Comparison of ENCODE assay signal across 20 cellular contexts in the genomic region with DNA sequence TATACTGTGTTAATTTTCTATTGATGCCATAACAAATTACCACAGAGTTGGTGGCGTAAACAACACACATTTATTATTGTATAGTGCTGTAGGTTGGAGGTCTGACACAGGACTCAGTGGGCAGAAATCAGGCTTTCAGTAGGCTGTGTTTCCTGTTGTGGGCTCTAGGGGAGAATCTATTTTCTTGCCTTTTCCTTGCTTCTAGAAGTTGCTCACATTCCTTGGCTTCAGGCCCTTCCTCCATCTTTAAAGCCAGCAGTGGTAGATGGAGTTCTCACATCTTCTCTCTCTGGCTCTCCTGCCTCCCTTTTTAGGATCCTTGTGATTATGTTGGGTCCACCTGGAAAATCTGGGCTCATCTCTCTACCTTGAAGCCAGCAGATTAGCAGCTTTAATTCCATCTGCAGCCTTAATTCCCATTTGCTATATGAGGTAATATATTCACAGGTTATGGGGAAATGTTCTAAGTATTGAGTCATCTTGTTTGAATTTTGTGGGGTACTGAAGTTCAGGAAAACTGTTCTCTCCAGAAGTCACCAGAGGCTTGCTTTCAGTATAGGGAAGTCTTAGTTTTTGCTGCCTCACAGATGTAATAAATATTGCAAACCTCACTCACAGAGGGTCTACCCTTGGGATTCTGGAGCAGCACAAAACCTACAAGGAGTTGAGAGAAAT. TPM values are rescaled to one million over a fixed set of nuclear protein-coding genes. Genes with fewer than 3 reads are reported as not detected.
DNase-seq lines count a peak whose midpoint lies in the region; ATAC-seq and TF ChIP-seq lines count a peak whose summit lies in the region.
"Had no signal": no experiment of that assay in that cellular context is flagged by ENCODE, and none has a peak within 500 bp of the region (broad histone marks: within the 10 kb centered on the region; RNA-seq: fewer than 3 reads in every experiment).

No MANE protein-coding gene starts in this region.

- peaks cover 13% of the 10 kb centered on the region for H3K36me3 Mint-ChIP-seq in dendritic cell treated with granulocyte-macrophage colony-stimulating factor and Interleukin-4, amounts not matched to agents 40 ng/mL and 50 ng/mL, for 4 days (ENCODE audit: low read depth)
- H3K36me3 Mint-ChIP-seq in naive thymus-derived CD8-positive, alpha-beta T cell, result peaks cover 0 to 3% (median 0%) of the 10 kb centered on the region in 3 donors

- no peak overlapping the region for H3K4me3 ChIP-seq in Loucy (ENCODE audit: low read length, poor library complexity, severe bottlenecking)
- no peak overlapping the region for H3K4me3 ChIP-seq in vagina
- H3K4me3 ChIP-seq: smooth muscle cell, transverse colon had no signal

- H3K27ac Mint-ChIP-seq in dendritic cell treated with granulocyte-macrophage colony-stimulating factor and Interleukin-4, amounts not matched to agents 40 ng/mL and 50 ng/mL, for 4 days, result peak overlapping the region; percentile 58
- peak overlapping the region in 6 of 10 donors; percentile 12 to 51 (median 20) for H3K27ac Mint-ChIP-seq in naive thymus-derived CD8-positive, alpha-beta T cell
- no peak overlapping the region for H3K27ac Mint-ChIP-seq in stimulated activated naive CD8-positive, alpha-beta T cell treated with anti-CD3 and anti-CD28 coated beads, Interleukin-15, amount 100 ng/mL, for 72 hours
- H3K27ac Mint-ChIP-seq: activated naive CD8-positive, alpha-beta T cell treated with anti-CD3 and anti-CD28 coated beads, Interleukin-2, amount 10 ng/mL, durations not matched to agents 7 days and 5 days had no signal

- no peaks in the 10 kb centered on the region for H3K27me3 ChIP-seq in Loucy (ENCODE audit: insufficient read depth, low read length, poor library complexity, severe bottlenecking)
- no peaks in the 10 kb centered on the region for H3K27me3 ChIP-seq in vagina
- H3K27me3 ChIP-seq: transverse colon had no signal

- H3K27ac ChIP-seq in vagina, result no peak overlapping the region
- H3K27ac ChIP-seq: epithelial cell of prostate, transverse colon had no signal

- H2AFZ ChIP-seq in Loucy (ENCODE audit: low read length), result no peak overlapping the region

- no peaks in the 10 kb centered on the region for H3K9me2 ChIP-seq in Loucy (replicated peaks; ENCODE audit: low read depth, low read length)
- H3K9me2 ChIP-seq: SK-N-SH had no signal

- no peaks in the 10 kb centered on the region for H3K27me3 Mint-ChIP-seq in dendritic cell treated with granulocyte-macrophage colony-stimulating factor and Interleukin-4, amounts not matched to agents 40 ng/mL and 50 ng/mL, for 4 days
- H3K27me3 Mint-ChIP-seq in naive thymus-derived CD8-positive, alpha-beta T cell, result no peaks in the 10 kb centered on the region
- H3K27me3 Mint-ChIP-seq in stimulated activated naive CD8-positive, alpha-beta T cell treated with anti-CD3 and anti-CD28 coated beads, Interleukin-15, amount 100 ng/mL, for 72 hours, result no peaks in the 10 kb centered on the region
- H3K27me3 Mint-ChIP-seq: activated naive CD8-positive, alpha-beta T cell treated with anti-CD3 and anti-CD28 coated beads, Interleukin-2, amount 10 ng/mL, durations not matched to agents 7 days and 5 days had no signal

- TF ChIP-seq CTCF in Loucy (conservative IDR thresholded peaks at IDR 0.05; ENCODE audit: low read length) (no peak; the same call in 1 of the 2 replicates), vagina (IDR thresholded peaks at IDR 0.05) (no peak)

- peaks cover 8% of the 10 kb centered on the region for H3F3A ChIP-seq in Loucy (ENCODE audit: low read depth)

- intact Hi-C loops in dendritic cell treated with granulocyte-macrophage colony-stimulating factor and Interleukin-4, amounts not matched to agents 40 ng/mL and 50 ng/mL, for 4 days (cut with micrococcal nuclease), result loop anchor here (10.0 kb wide), 2 partner anchors 80 to 150 kb away; no protein-coding TSS in a partner anchor
- intact Hi-C loops in vagina (cut with DNase I), result no loop called here

- no peak for TF ChIP-seq POLR2A in vagina (IDR thresholded peaks at IDR 0.05)

- peak overlapping the region; percentile 43 for H3K4me2 ChIP-seq in Loucy (ENCODE audit: low read depth, low read length, poor library complexity, severe bottlenecking)
- H3K4me2 ChIP-seq: SK-N-SH, smooth muscle cell had no signal

- H4K20me1 ChIP-seq in Loucy (ENCODE audit: insufficient read depth, low read length, poor library complexity, severe bottlenecking), result peaks cover 41% of the 10 kb centered on the region

- POLR2A ChIA-PET in naive thymus-derived CD8-positive, alpha-beta T cell (lab: Charles Lee), result interaction anchor here (0.9 kb wide), 1 partner anchor 11 kb away, joined by 3 read pairs; no protein-coding TSS in a partner anchor

- peak; percentile 55 for DNase-seq in ELR (ENCODE audit: low read depth)
- no peak for DNase-seq in naive thymus-derived CD8-positive, alpha-beta T cell
- no peak for DNase-seq in vagina (ENCODE audit: extremely low spot score in 2 of 2)
- no peak for DNase-seq in stimulated activated naive CD8-positive, alpha-beta T cell treated with anti-CD3 and anti-CD28 coated beads, Interleukin-15, amount 100 ng/mL, for 72 hours
- DNase-seq in activated CD4-positive, CD25-positive, alpha-beta regulatory T cell (lab: John Stamatoyannopoulos, UW), result no peak
- DNase-seq: activated CD4-positive, alpha-beta T cell treated with anti-CD3 and anti-CD28 coated beads, Interleukin-2, amount 50 U/mL, for 1 hour; activated naive CD8-positive, alpha-beta T cell treated with anti-CD3 and anti-CD28 coated beads, Interleukin-2, amount 10 ng/mL, durations not matched to agents 7 days and 5 days; activated T-cell treated with anti-CD3 and anti-CD28 coated beads, Interleukin-2, amount 50 U/mL, for 48 hours; C1 segment of cervical spinal cord; kidney glomerular epithelial cell; NCI-H2107; NCI-H69; OCI-M1; SK-N-SH; transverse colon had no signal

- H3K4me3 Mint-ChIP-seq in dendritic cell treated with granulocyte-macrophage colony-stimulating factor and Interleukin-4, amounts not matched to agents 40 ng/mL and 50 ng/mL, for 4 days, result no peak overlapping the region
- H3K4me3 Mint-ChIP-seq in naive thymus-derived CD8-positive, alpha-beta T cell, result peak overlapping the region in 3 of 10 donors; percentile 21 to 30 (median 22)
- H3K4me3 Mint-ChIP-seq in stimulated activated naive CD8-positive, alpha-beta T cell treated with anti-CD3 and anti-CD28 coated beads, Interleukin-15, amount 100 ng/mL, for 72 hours, result no peak overlapping the region
- H3K4me3 Mint-ChIP-seq: activated naive CD8-positive, alpha-beta T cell treated with anti-CD3 and anti-CD28 coated beads, Interleukin-2, amount 10 ng/mL, durations not matched to agents 7 days and 5 days had no signal

- no peaks in the 10 kb centered on the region for H3K9me3 Mint-ChIP-seq in dendritic cell treated with granulocyte-macrophage colony-stimulating factor and Interleukin-4, amounts not matched to agents 40 ng/mL and 50 ng/mL, for 4 days
- no peaks in the 10 kb centered on the region for H3K9me3 Mint-ChIP-seq in naive thymus-derived CD8-positive, alpha-beta T cell
- H3K9me3 Mint-ChIP-seq in stimulated activated naive CD8-positive, alpha-beta T cell treated with anti-CD3 and anti-CD28 coated beads, Interleukin-15, amount 100 ng/mL, for 72 hours, result no peaks in the 10 kb centered on the region
- H3K9me3 Mint-ChIP-seq: activated naive CD8-positive, alpha-beta T cell treated with anti-CD3 and anti-CD28 coated beads, Interleukin-2, amount 10 ng/mL, durations not matched to agents 7 days and 5 days had no signal

- H3K36me3 ChIP-seq in Loucy (ENCODE audit: insufficient read depth, low read length) (no peaks in the 10 kb centered on the region), vagina (no peaks in the 10 kb centered on the region)
- H3K36me3 ChIP-seq: transverse colon had no signal

- H3K79me2 ChIP-seq in Loucy (ENCODE audit: insufficient read depth, low read length), result peaks cover 93% of the 10 kb centered on the region

- no peaks in the 10 kb centered on the region for H3K9me3 ChIP-seq in Loucy (ENCODE audit: insufficient read depth, low read depth, low read length)
- no peaks in the 10 kb centered on the region for H3K9me3 ChIP-seq in vagina
- H3K9me3 ChIP-seq: SK-N-SH, transverse colon had no signal

- ATAC-seq in naive thymus-derived CD8-positive, alpha-beta T cell, result no peak
- no peak for ATAC-seq in stimulated activated naive CD8-positive, alpha-beta T cell treated with anti-CD3 and anti-CD28 coated beads, Interleukin-15, amount 100 ng/mL, for 72 hours
- ATAC-seq in HG02970 (IDR thresholded peaks at IDR 0.05; ENCODE audit: low FRiP score, unreplicated experiment), result no peak

- H3K4me1 ChIP-seq in Loucy (ENCODE audit: insufficient read depth, low read length, poor library complexity, severe bottlenecking), result peaks cover 86% of the 10 kb centered on the region
- H3K4me1 ChIP-seq in vagina, result peaks cover 63% of the 10 kb centered on the region

- peaks cover 80% of the 10 kb centered on the region for H3K4me1 Mint-ChIP-seq in dendritic cell treated with granulocyte-macrophage colony-stimulating factor and Interleukin-4, amounts not matched to agents 40 ng/mL and 50 ng/mL, for 4 days (ENCODE audit: low read depth)
- peaks cover 52 to 94% (median 92%) of the 10 kb centered on the region in 4 donors for H3K4me1 Mint-ChIP-seq in naive thymus-derived CD8-positive, alpha-beta T cell
- peaks cover 74% of the 10 kb centered on the region for H3K4me1 Mint-ChIP-seq in stimulated activated naive CD8-positive, alpha-beta T cell treated with anti-CD3 and anti-CD28 coated beads, Interleukin-15, amount 100 ng/mL, for 72 hours

- no peak overlapping the region for H3K9ac ChIP-seq in Loucy (ENCODE audit: low read depth, low read length, poor library complexity, severe bottlenecking)
- H3K9ac ChIP-seq: SK-N-SH had no signal

RNA-seq across cellular contexts. Expression of a gene that starts 38.9 kb away (rescaled TPM):
- total RNA-seq in naive thymus-derived CD8-positive, alpha-beta T cell, result 10 to 100 TPM; 72.6 to 78.6 TPM
- 10 to 100 TPM; 11.0 to 25.5 (median 24.0) TPM for polyA plus RNA-seq in naive thymus-derived CD8-positive, alpha-beta T cell
- total RNA-seq in vagina, result 28.5 TPM

Comparison
In these comparisons a context has a peak if more than half of its experiments do, and no peak if none do; other contexts are left out.
1. H3K27ac Mint-ChIP-seq: peak in dendritic cell treated with granulocyte-macrophage colony-stimulating factor and Interleukin-4, amounts not matched to agents 40 ng/mL and 50 ng/mL, for 4 days (single experiment) and naive thymus-derived CD8-positive, alpha-beta T cell (6 of 10); none in stimulated activated naive CD8-positive, alpha-beta T cell treated with anti-CD3 and anti-CD28 coated beads, Interleukin-15, amount 100 ng/mL, for 72 hours (0 of 2).